1 cellular context compared by ENCODE assay signal in the genomic region with DNA sequence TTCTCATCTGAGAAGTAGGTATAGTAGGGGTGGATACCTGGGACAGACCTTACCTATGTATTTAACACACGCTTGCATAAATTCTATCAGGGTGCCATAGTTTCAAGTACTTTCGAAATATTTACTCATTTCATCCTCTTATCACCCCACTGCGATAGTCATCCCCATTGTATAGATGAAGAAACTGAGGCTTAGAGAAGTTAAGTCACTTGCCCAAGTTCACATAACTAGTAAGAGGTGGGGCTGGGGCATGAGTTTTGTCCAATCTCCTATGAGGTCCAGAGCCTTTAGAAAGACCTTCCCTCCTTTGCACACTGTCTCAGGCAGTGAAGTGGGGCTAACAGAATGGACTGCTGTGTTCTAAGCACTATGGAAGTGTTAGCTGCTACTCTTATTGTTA.
TF ChIP-seq lines count a peak whose summit lies in the region.

No MANE protein-coding gene starts in this region.

TF ChIP-seq in HepG2, 621 proteins besides CTCF, POLR2A, EP300 and RAD21:
- TF ChIP-seq NONO (IDR thresholded peaks at IDR 0.05) (no peak), NONO (CRISPR knock-in tag; conservative IDR thresholded peaks at IDR 0.05) (no peak), ZNF816 (CRISPR knock-in tag; IDR thresholded peaks at IDR 0.05; ENCODE audit: borderline replicate concordance) (no peak), SCMH1 (CRISPR knock-in tag; IDR thresholded peaks at IDR 0.05; ENCODE audit: borderline replicate concordance) (no peak), NCOR1 (IDR thresholded peaks at IDR 0.05; ENCODE audit: borderline replicate concordance, low read length) (no peak), NCOA1 (CRISPR knock-in tag; IDR thresholded peaks at IDR 0.05) (no peak), HNRNPUL1 (IDR thresholded peaks at IDR 0.05; ENCODE audit: low read depth, low read length) (no peak), ZNF124 (CRISPR knock-in tag; IDR thresholded peaks at IDR 0.05) (no peak), ZNF260 (CRISPR knock-in tag; IDR thresholded peaks at IDR 0.05; ENCODE audit: borderline replicate concordance, low read depth) (no peak), ZNF232 (CRISPR knock-in tag; IDR thresholded peaks at IDR 0.05; ENCODE audit: borderline replicate concordance) (no peak), HOXA7 (CRISPR knock-in tag; IDR thresholded peaks at IDR 0.05) (no peak), MAFG (CRISPR knock-in tag; IDR thresholded peaks at IDR 0.05) (no peak), ZNF629 (CRISPR knock-in tag; conservative IDR thresholded peaks at IDR 0.05) (peak; percentile 88), MAFF (IDR thresholded peaks at IDR 0.05; ENCODE audit: low read depth, low read length) (no peak), CHD4 (IDR thresholded peaks at IDR 0.05; ENCODE audit: borderline replicate concordance, low read length) (peak; percentile 70; the same call in 1 of the 2 replicates), ZZZ3 (CRISPR knock-in tag; IDR thresholded peaks at IDR 0.05; ENCODE audit: borderline replicate concordance) (no peak)
- TF ChIP-seq, protein P1, sequence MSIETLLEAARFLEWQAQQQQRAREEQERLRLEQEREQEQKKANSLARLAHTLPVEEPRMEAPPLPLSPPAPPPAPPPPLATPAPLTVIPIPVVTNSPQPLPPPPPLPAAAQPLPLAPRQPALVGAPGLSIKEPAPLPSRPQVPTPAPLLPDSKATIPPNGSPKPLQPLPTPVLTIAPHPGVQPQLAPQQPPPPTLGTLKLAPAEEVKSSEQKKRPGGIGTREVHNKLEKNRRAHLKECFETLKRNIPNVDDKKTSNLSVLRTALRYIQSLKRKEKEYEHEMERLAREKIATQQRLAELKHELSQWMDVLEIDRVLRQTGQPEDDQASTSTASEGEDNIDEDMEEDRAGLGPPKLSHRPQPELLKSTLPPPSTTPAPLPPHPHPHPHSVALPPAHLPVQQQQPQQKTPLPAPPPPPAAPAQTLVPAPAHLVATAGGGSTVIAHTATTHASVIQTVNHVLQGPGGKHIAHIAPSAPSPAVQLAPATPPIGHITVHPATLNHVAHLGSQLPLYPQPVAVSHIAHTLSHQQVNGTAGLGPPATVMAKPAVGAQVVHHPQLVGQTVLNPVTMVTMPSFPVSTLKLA (IDR thresholded peaks at IDR 0.05) = no peak
- TF ChIP-seq, protein P2, sequence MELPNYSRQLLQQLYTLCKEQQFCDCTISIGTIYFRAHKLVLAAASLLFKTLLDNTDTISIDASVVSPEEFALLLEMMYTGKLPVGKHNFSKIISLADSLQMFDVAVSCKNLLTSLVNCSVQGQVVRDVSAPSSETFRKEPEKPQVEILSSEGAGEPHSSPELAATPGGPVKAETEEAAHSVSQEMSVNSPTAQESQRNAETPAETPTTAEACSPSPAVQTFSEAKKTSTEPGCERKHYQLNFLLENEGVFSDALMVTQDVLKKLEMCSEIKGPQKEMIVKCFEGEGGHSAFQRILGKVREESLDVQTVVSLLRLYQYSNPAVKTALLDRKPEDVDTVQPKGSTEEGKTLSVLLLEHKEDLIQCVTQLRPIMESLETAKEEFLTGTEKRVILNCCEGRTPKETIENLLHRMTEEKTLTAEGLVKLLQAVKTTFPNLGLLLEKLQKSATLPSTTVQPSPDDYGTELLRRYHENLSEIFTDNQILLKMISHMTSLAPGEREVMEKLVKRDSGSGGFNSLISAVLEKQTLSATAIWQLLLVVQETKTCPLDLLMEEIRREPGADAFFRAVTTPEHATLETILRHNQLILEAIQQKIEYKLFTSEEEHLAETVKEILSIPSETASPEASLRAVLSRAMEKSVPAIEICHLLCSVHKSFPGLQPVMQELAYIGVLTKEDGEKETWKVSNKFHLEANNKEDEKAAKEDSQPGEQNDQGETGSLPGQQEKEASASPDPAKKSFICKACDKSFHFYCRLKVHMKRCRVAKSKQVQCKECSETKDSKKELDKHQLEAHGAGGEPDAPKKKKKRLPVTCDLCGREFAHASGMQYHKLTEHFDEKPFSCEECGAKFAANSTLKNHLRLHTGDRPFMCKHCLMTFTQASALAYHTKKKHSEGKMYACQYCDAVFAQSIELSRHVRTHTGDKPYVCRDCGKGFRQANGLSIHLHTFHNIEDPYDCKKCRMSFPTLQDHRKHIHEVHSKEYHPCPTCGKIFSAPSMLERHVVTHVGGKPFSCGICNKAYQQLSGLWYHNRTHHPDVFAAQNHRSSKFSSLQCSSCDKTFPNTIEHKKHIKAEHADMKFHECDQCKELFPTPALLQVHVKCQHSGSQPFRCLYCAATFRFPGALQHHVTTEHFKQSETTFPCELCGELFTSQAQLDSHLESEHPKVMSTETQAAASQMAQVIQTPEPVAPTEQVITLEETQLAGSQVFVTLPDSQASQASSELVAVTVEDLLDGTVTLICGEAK (IDR thresholded peaks at IDR 0.05) = no peak
- TF ChIP-seq, protein P2 (CRISPR knock-in tag; IDR thresholded peaks at IDR 0.05) = no peak
